16 cellular contexts compared by ENCODE assay signal in genomic region chr1:205421728-205422127, GRCh38. TPM values are rescaled to one million over a fixed set of nuclear protein-coding genes. Genes with fewer than 3 reads are reported as not detected.
A peak's percentile ranks its signal among the peaks of the same experiment; 100 is the strongest.
DNase-seq lines count a peak whose midpoint lies in the region; ATAC-seq and TF ChIP-seq lines count a peak whose summit lies in the region.
"Had no signal": no experiment of that assay in that cellular context is flagged by ENCODE, and none has a peak within 500 bp of the region (broad histone marks: within the 10 kb centered on the region; RNA-seq: fewer than 3 reads in every experiment).

TSS of gene LEMD1 (minus strand) at chr1:205422056. CDS start at chr1:205420536, 1,520 bp downstream.

- no peaks in the 10 kb centered on the region for H3K27me3 Mint-ChIP-seq in stimulated activated memory B cell treated with anti-CD40 and anti-IgM and Interleukin-4, amounts not matched to agents 10 μg/mL and 1 μg/mL and 100 μg/mL, for 72 hours

- no peaks in the 10 kb centered on the region for H3K79me2 ChIP-seq in PC-9 (ENCODE audit: low read depth)
- H3K79me2 ChIP-seq in mesendoderm (ENCODE audit: control insufficient read depth, insufficient read depth, low read length), result no peaks in the 10 kb centered on the region

- H3K79me1 ChIP-seq in mesendoderm (ENCODE audit: low read length), result no peaks in the 10 kb centered on the region

- DNase-seq in DMS79 treated with DMSO at 0.1 percent for 48 hours (lab: John Stamatoyannopoulos, UW), result peak; percentile 77
- peak; percentile 23 for DNase-seq in NCI-H1694 (lab: John Stamatoyannopoulos, UW)
- no peak for DNase-seq in PC-9
- no peak for DNase-seq in right atrium auricular region (ENCODE audit: low spot score)
- no peak for DNase-seq in mesendoderm
- DNase-seq in SW480 (ENCODE audit: low spot score), result no peak
- DNase-seq: activated CD4-positive, alpha-beta T cell treated with anti-CD3 and anti-CD28 coated beads, Interleukin-2, amount 10 ng/mL, durations not matched to agents 24 days and 14 days; cerebellar nuclear complex; foreskin fibroblast; midbrain; ovary; small intestine; stimulated activated naive CD4-positive, alpha-beta T cell; upper lobe of right lung had no signal

- H3K4me3 ChIP-seq in PC-9 (no peak within 1 kb of the TSS), right atrium auricular region (no peak within 1 kb of the TSS), mesendoderm (ENCODE audit: low read length) (no peak within 1 kb of the TSS)
- H3K4me3 ChIP-seq: ovary, upper lobe of right lung had no signal

- no peak within 1 kb of the TSS for H2AK5ac ChIP-seq in mesendoderm (ENCODE audit: low read length)

- H3K4me3 Mint-ChIP-seq in stimulated activated memory B cell treated with anti-CD40 and anti-IgM and Interleukin-4, amounts not matched to agents 10 μg/mL and 1 μg/mL and 100 μg/mL, for 72 hours, result no peak within 1 kb of the TSS
- H3K4me3 Mint-ChIP-seq: activated CD4-positive, alpha-beta T cell treated with anti-CD3 and anti-CD28 coated beads, Interleukin-2, amount 10 ng/mL, durations not matched to agents 24 days and 14 days had no signal

- no peak within 1 kb of the TSS for H2BK15ac ChIP-seq in mesendoderm (replicated peaks; ENCODE audit: low read depth)

- no peak within 1 kb of the TSS for H3K23ac ChIP-seq in mesendoderm (ENCODE audit: low read length)

- no peak within 1 kb of the TSS for H3K18ac ChIP-seq in mesendoderm (ENCODE audit: low read length)

- H3K9me2 ChIP-seq in PC-9 (ENCODE audit: insufficient read depth), result no peaks in the 10 kb centered on the region

- H3K9me3 ChIP-seq in PC-9 (ENCODE audit: insufficient read depth, low read depth) (no peaks in the 10 kb centered on the region), right atrium auricular region (no peaks in the 10 kb centered on the region)
- H3K9me3 ChIP-seq: ovary, upper lobe of right lung had no signal

- no peak within 1 kb of the TSS for H3K9ac ChIP-seq in mesendoderm (ENCODE audit: low read length)

- no peak for ATAC-seq in stimulated activated memory B cell treated with anti-CD40 and anti-IgM and Interleukin-4, amounts not matched to agents 10 μg/mL and 1 μg/mL and 100 μg/mL, for 72 hours
- no peak for ATAC-seq in HG03175 (IDR thresholded peaks at IDR 0.05; ENCODE audit: unreplicated experiment)
- ATAC-seq: upper lobe of right lung had no signal

- no peak for TF ChIP-seq CTCF in PC-9 (conservative IDR thresholded peaks at IDR 0.05)
- no peak for TF ChIP-seq CTCF in right atrium auricular region (IDR thresholded peaks at IDR 0.05)

- peaks cover 6% of the 10 kb centered on the region for H3K4me1 Mint-ChIP-seq in stimulated activated memory B cell treated with anti-CD40 and anti-IgM and Interleukin-4, amounts not matched to agents 10 μg/mL and 1 μg/mL and 100 μg/mL, for 72 hours
- H3K4me1 Mint-ChIP-seq: activated CD4-positive, alpha-beta T cell treated with anti-CD3 and anti-CD28 coated beads, Interleukin-2, amount 10 ng/mL, durations not matched to agents 24 days and 14 days had no signal

- H3K56ac ChIP-seq in mesendoderm (ENCODE audit: low read length), result no peak within 1 kb of the TSS

- H3K36me3 ChIP-seq in PC-9 (ENCODE audit: low read depth) (no peaks in the 10 kb centered on the region), right atrium auricular region (no peaks in the 10 kb centered on the region), mesendoderm (ENCODE audit: control insufficient read depth, insufficient read depth, low read length) (no peaks in the 10 kb centered on the region)
- H3K36me3 ChIP-seq: ovary, upper lobe of right lung had no signal

- no CpG with 5 or more reads among the region's 2 CpGs for WGBS in mesendoderm (ENCODE audit: extremely low coverage, insufficient coverage, low lambda C conversion rate)

- intact Hi-C loops in PC-9 (cut with micrococcal nuclease; ENCODE audit: unreplicated experiment), result no loop called here

- no peak within 1 kb of the TSS for H2BK5ac ChIP-seq in mesendoderm (ENCODE audit: low read length)

- no peak within 1 kb of the TSS for H2BK120ac ChIP-seq in mesendoderm (ENCODE audit: low read depth, low read length)

- BruUV-seq in PC-9 (replicated peaks; lab: Mats Ljungman, UMichigan), result no TSS peak

- H4K20me1 ChIP-seq in PC-9 (ENCODE audit: insufficient read depth), result no peaks in the 10 kb centered on the region

- H4K8ac ChIP-seq in mesendoderm (ENCODE audit: low read depth, low read length), result no peak within 1 kb of the TSS

- peaks cover 48% of the 10 kb centered on the region; the same call in 1 of the 2 replicates for H3K27me3 ChIP-seq in PC-9 (ENCODE audit: insufficient read depth, low read depth)
- H3K27me3 ChIP-seq in right atrium auricular region, result no peaks in the 10 kb centered on the region
- H3K27me3 ChIP-seq in mesendoderm (ENCODE audit: insufficient read depth, low read length, poor library complexity), result no peaks in the 10 kb centered on the region
- H3K27me3 ChIP-seq: ovary had no signal

- H3K4me2 ChIP-seq in PC-9 (no peak within 1 kb of the TSS), mesendoderm (ENCODE audit: low read length) (no peak within 1 kb of the TSS)

- CTCF ChIA-PET in PC-9 (lab: Charles Lee), result no interaction called here

- H3K27ac ChIP-seq in PC-9 (no peak within 1 kb of the TSS), right atrium auricular region (peak within 1 kb of the TSS; percentile 11 to 81), mesendoderm (ENCODE audit: low read depth, low read length) (no peak within 1 kb of the TSS)
- H3K27ac ChIP-seq: ovary, upper lobe of right lung had no signal

- H3K4ac ChIP-seq in mesendoderm (ENCODE audit: low read depth, low read length), result no peak within 1 kb of the TSS

- no peaks in the 10 kb centered on the region for H3K9me3 Mint-ChIP-seq in stimulated activated memory B cell treated with anti-CD40 and anti-IgM and Interleukin-4, amounts not matched to agents 10 μg/mL and 1 μg/mL and 100 μg/mL, for 72 hours
- H3K9me3 Mint-ChIP-seq: activated CD4-positive, alpha-beta T cell treated with anti-CD3 and anti-CD28 coated beads, Interleukin-2, amount 10 ng/mL, durations not matched to agents 24 days and 14 days had no signal

- POLR2A ChIA-PET in PC-9 (lab: Charles Lee; ENCODE audit: unreplicated experiment), result no interaction called here

- no peak within 1 kb of the TSS for H3K27ac Mint-ChIP-seq in stimulated activated memory B cell treated with anti-CD40 and anti-IgM and Interleukin-4, amounts not matched to agents 10 μg/mL and 1 μg/mL and 100 μg/mL, for 72 hours
- H3K27ac Mint-ChIP-seq: activated CD4-positive, alpha-beta T cell treated with anti-CD3 and anti-CD28 coated beads, Interleukin-2, amount 10 ng/mL, durations not matched to agents 24 days and 14 days had no signal

- H3K36me3 Mint-ChIP-seq in stimulated activated memory B cell treated with anti-CD40 and anti-IgM and Interleukin-4, amounts not matched to agents 10 μg/mL and 1 μg/mL and 100 μg/mL, for 72 hours, result no peaks in the 10 kb centered on the region

- H3F3A ChIP-seq in PC-9 (ENCODE audit: insufficient read depth, low read depth), result no peaks in the 10 kb centered on the region

- H2AFZ ChIP-seq in PC-9, result no peak within 1 kb of the TSS

- H4K5ac ChIP-seq in mesendoderm (ENCODE audit: low read length), result no peak within 1 kb of the TSS

- no peaks in the 10 kb centered on the region for H3K4me1 ChIP-seq in PC-9 (replicated peaks; ENCODE audit: insufficient read depth)
- peaks cover 0 to 3% of the 10 kb centered on the region in 2 donors for H3K4me1 ChIP-seq in right atrium auricular region
- H3K4me1 ChIP-seq in mesendoderm (ENCODE audit: control insufficient read depth, low read depth, low read length), result no peaks in the 10 kb centered on the region
- H3K4me1 ChIP-seq: upper lobe of right lung had no signal

RNA-seq across cellular contexts. Expression of gene LEMD1, which starts in this region (rescaled TPM):
- 16.7 and 22.1 TPM in 2 replicates for total RNA-seq in PC-9 (2021)
- not detected for total RNA-seq in right atrium auricular region
- polyA plus RNA-seq in mesendoderm (2013, experiment 1 of 2), result 4.3 TPM
- polyA plus RNA-seq in mesendoderm (2013, experiment 2 of 2), result 4.4 TPM

Comparison
In these comparisons a context has a peak if more than half of its experiments do, and no peak if none do; other contexts are left out.
1. RNA of gene LEMD1 (total RNA-seq): 16.7 to 22.1 TPM in PC-9; not detected in right atrium auricular region; every median in the first group is over 10 times any median in the second.
2. DNase-seq: peak in DMS79 treated with DMSO at 0.1 percent for 48 hours (single experiment) and NCI-H1694 (single experiment); none in PC-9 (0 of 2), right atrium auricular region (single experiment), mesendoderm (single experiment) and SW480 (single experiment).
3. H3K27ac ChIP-seq: peak in right atrium auricular region (2 of 2); none in PC-9 (single experiment) and mesendoderm (single experiment).